In the genomic region with DNA sequence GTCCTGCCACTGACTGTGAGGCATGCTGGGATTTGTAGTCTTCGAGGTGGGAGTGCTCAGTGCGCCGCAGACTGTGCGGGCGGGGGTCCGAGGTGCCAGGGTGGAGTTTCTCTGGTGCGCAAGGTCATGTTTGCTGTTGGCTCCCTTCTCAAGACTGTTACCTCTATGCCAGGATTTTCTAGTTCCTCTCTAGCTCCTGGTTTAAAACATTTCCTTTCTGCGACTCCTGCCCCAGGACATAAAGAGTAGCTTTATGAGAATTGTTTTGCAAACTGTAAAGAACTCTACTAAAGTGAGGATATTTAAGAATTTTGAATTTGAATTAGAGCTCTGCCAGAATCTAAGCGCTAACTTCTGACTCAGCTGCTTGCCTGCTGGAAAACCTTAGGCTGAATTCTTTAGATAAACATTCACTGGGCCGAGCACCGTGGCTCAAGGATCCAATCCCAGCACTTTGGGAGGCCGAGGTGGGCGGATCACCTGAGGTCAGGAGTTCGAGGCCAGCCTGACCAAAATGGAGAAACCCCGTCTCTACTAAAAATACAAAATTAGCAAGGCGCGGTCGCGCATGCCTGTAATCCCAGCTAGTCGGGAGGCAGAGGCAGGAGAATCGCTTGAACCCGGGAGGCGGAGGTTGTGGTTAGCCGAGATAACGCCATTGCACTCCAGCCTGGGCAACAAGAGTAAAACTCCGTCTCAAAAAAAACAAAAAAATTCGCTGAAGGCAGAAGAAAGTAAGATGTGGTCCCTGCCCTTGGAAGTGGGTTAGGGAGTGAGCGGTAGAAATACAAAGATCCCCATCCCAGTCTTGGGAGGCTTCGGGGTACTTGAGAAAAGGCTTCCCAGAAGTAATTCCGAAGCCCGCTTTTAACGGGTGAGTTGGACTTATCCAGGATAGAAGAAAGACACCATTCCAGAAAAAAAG, we compare ENCODE assay signal across 8 cellular contexts.
A peak's percentile ranks its signal among the peaks of the same experiment; 100 is the strongest.
DNase-seq lines count a peak whose midpoint lies in the region; ATAC-seq and TF ChIP-seq lines count a peak whose summit lies in the region.

No MANE protein-coding gene starts in this region.

- ATAC-seq in GM18517 (IDR thresholded peaks at IDR 0.05; ENCODE audit: unreplicated experiment) = no peak

- H3K4me1 ChIP-seq in subcutaneous abdominal adipose tissue (ENCODE audit: control insufficient read depth in 5 of 5, insufficient read depth in 5 of 5, low read length in 5 of 5) = peaks cover 2 to 27% (median 23%) of the 10 kb centered on the region in 5 donors

- no peak for DNase-seq in activated T-cell treated with anti-CD3 and anti-CD28 coated beads, Interleukin-2, amount 50 U/mL, for 24 hours
- no peak for DNase-seq in activated T-cell treated with anti-CD3 and anti-CD28 coated beads, Interleukin-2, amount 50 U/mL, for 48 hours
- DNase-seq in MV-4-11 (lab: John Stamatoyannopoulos, UW) = peak; percentile 93
- DNase-seq in astrocyte of the cerebellum (ENCODE audit: low read depth) = peak; percentile 48
- DNase-seq in islet precursor cell = peak; percentile 99
- DNase-seq in activated CD4-positive, alpha-beta T cell treated with anti-CD3 and anti-CD28 coated beads for 48 hours = no peak

- H3K4me1 Mint-ChIP-seq in activated T-cell treated with anti-CD3 and anti-CD28 coated beads, Interleukin-2, amount 50 U/mL, for 24 hours (ENCODE audit: low read depth) = peaks cover 27% of the 10 kb centered on the region

- H3K4me3 ChIP-seq in astrocyte of the cerebellum (ENCODE audit: low read depth, low read length) (peak overlapping the region; percentile 52), subcutaneous abdominal adipose tissue (ENCODE audit: low read depth in 1 of 5, low read length in 5 of 5) (peak overlapping the region; percentile 96 to 99 (median 98))

- H3K27ac ChIP-seq in subcutaneous abdominal adipose tissue (ENCODE audit: low read depth, low read length) = peak overlapping the region; percentile 100

- no peak for TF ChIP-seq CTCF in astrocyte of the cerebellum (IDR thresholded peaks at IDR 0.05; ENCODE audit: low read depth, low read length, missing control alignments)

- peaks cover 2% of the 10 kb centered on the region for H3K9me3 Mint-ChIP-seq in activated T-cell treated with anti-CD3 and anti-CD28 coated beads, Interleukin-2, amount 50 U/mL, for 24 hours

- H3K9me3 ChIP-seq in subcutaneous abdominal adipose tissue (ENCODE audit: control insufficient read depth in 5 of 5, low read length in 5 of 5) = no peaks in the 10 kb centered on the region

- in situ Hi-C loops in astrocyte of the cerebellum (cut with HindIII; ENCODE audit: low sequenced_read_pairs) = loop anchor here (5.0 kb wide), 1 partner anchor 68 kb away; no protein-coding TSS in a partner anchor

- no peaks in the 10 kb centered on the region for H3K27me3 Mint-ChIP-seq in activated T-cell treated with anti-CD3 and anti-CD28 coated beads, Interleukin-2, amount 50 U/mL, for 24 hours

- H3K36me3 ChIP-seq in subcutaneous abdominal adipose tissue (ENCODE audit: control insufficient read depth in 5 of 5, insufficient read depth in 5 of 5, low read length in 5 of 5) = no peaks in the 10 kb centered on the region

- peak overlapping the region; percentile 99 to 100 (median 100) for H3K9ac ChIP-seq in subcutaneous abdominal adipose tissue (ENCODE audit: low read length in 5 of 5)

- H3K36me3 Mint-ChIP-seq in activated T-cell treated with anti-CD3 and anti-CD28 coated beads, Interleukin-2, amount 50 U/mL, for 24 hours (ENCODE audit: low read depth) = peaks cover 26% of the 10 kb centered on the region

- H3K27me3 ChIP-seq in subcutaneous abdominal adipose tissue (ENCODE audit: control insufficient read depth in 5 of 5, insufficient read depth in 4 of 5, low read length in 5 of 5) = no peaks in the 10 kb centered on the region

- H3K27ac Mint-ChIP-seq in activated T-cell treated with anti-CD3 and anti-CD28 coated beads, Interleukin-2, amount 50 U/mL, for 24 hours = peak overlapping the region; percentile 100

- H3K4me3 Mint-ChIP-seq in activated T-cell treated with anti-CD3 and anti-CD28 coated beads, Interleukin-2, amount 50 U/mL, for 24 hours = peak overlapping the region; percentile 87

Comparison
In these comparisons a context has a peak if more than half of its experiments do, and no peak if none do; other contexts are left out.
1. DNase-seq: peak in MV-4-11 (single experiment), astrocyte of the cerebellum (single experiment) and islet precursor cell (single experiment); none in activated T-cell treated with anti-CD3 and anti-CD28 coated beads, Interleukin-2, amount 50 U/mL, for 24 hours (single experiment), activated T-cell treated with anti-CD3 and anti-CD28 coated beads, Interleukin-2, amount 50 U/mL, for 48 hours (0 of 2) and activated CD4-positive, alpha-beta T cell treated with anti-CD3 and anti-CD28 coated beads for 48 hours (single experiment).